In genomic region chr6:17503051-17503450, GRCh38 we compare ENCODE assay signal across 15 cellular contexts.
DNase-seq lines count a peak whose midpoint lies in the region; ATAC-seq and TF ChIP-seq lines count a peak whose summit lies in the region.
"Had no signal": no experiment of that assay in that cellular context is flagged by ENCODE, and none has a peak within 500 bp of the region (broad histone marks: within the 10 kb centered on the region; RNA-seq: fewer than 3 reads in every experiment).

No MANE protein-coding gene starts in this region.

- intact Hi-C loops in esophagus muscularis mucosa (cut with DNase I) (no loop called here), psoas muscle (cut with DNase I) (no loop called here), uterus (cut with DNase I; ENCODE audit: low total_unique reads) (no loop called here)

- ATAC-seq in psoas muscle: no peak
- ATAC-seq: A549, GM12878 had no signal

- H3K9me3 ChIP-seq in esophagus muscularis mucosa (no peaks in the 10 kb centered on the region), psoas muscle (no peaks in the 10 kb centered on the region), uterus (no peaks in the 10 kb centered on the region)
- H3K9me3 ChIP-seq: A549, BE2C, Caco-2 had no signal

- 100% methylated on average over 7 of the region's 7 CpGs for WGBS in esophagus muscularis mucosa
- WGBS in psoas muscle, 3 donors: 97 to 100% (median 98%) methylated on average over 7 of the region's 7 CpGs

- TF ChIP-seq POLR2A in esophagus muscularis mucosa (IDR thresholded peaks at IDR 0.05; ENCODE audit: low read depth) (no peak), uterus (IDR thresholded peaks at IDR 0.05) (no peak)

- TF ChIP-seq EP300 in esophagus muscularis mucosa (IDR thresholded peaks at IDR 0.05): no peak

- DNase-seq in NCI-H748 (lab: John Stamatoyannopoulos, UW; ENCODE audit: unreplicated experiment) (peak; percentile 68), esophagus muscularis mucosa (ENCODE audit: extremely low spot score) (peak; percentile 47), psoas muscle (no peak), uterus (no peak), NCI-H146 treated with DMSO at 0.1 percent for 48 hours (lab: John Stamatoyannopoulos, UW; ENCODE audit: unreplicated experiment) (no peak), pons (ENCODE audit: low spot score) (no peak), amygdala (lab: John Stamatoyannopoulos, UW) (no peak)
- DNase-seq: BE2C; Caco-2; CD8-positive, alpha-beta memory T cell; DMS79; GOT3; H9 had no signal

- H3K27me3 ChIP-seq in esophagus muscularis mucosa (no peaks in the 10 kb centered on the region), psoas muscle (ENCODE audit: insufficient read depth in 3 of 3, low read length in 2 of 3) (no peaks in the 10 kb centered on the region), uterus (no peaks in the 10 kb centered on the region)
- H3K27me3 ChIP-seq: BE2C had no signal

- H3K27ac ChIP-seq in esophagus muscularis mucosa (replicated peaks in 1 of 4) (no peak overlapping the region), psoas muscle (peak overlapping the region; percentile 56), uterus (peak overlapping the region; percentile 55 to 71)
- H3K27ac ChIP-seq: A549 had no signal

- TF ChIP-seq CTCF in esophagus muscularis mucosa (IDR thresholded peaks at IDR 0.05): no peak
- TF ChIP-seq CTCF in psoas muscle (IDR thresholded peaks at IDR 0.05): no peak
- TF ChIP-seq CTCF in uterus (IDR thresholded peaks at IDR 0.05): no peak

- peaks cover 0 to 7% (median 0%) of the 10 kb centered on the region in 4 donors for H3K36me3 ChIP-seq in esophagus muscularis mucosa
- H3K36me3 ChIP-seq in psoas muscle (ENCODE audit: insufficient read depth in 1 of 2, low read depth in 1 of 2): peaks cover 3 to 16% of the 10 kb centered on the region in 2 donors
- no peaks in the 10 kb centered on the region for H3K36me3 ChIP-seq in uterus
- H3K36me3 ChIP-seq: BE2C had no signal

- H3K4me3 ChIP-seq in esophagus muscularis mucosa (no peak overlapping the region), psoas muscle (no peak overlapping the region), uterus (no peak overlapping the region)
- H3K4me3 ChIP-seq: A549, GM12878 had no signal

- H3K4me1 ChIP-seq in esophagus muscularis mucosa (peaks cover 3 to 32% (median 21%) of the 10 kb centered on the region in 4 donors), psoas muscle (peaks cover 16% of the 10 kb centered on the region), uterus (peaks cover 0 to 13% of the 10 kb centered on the region in 2 donors)
- H3K4me1 ChIP-seq: BE2C, Caco-2 had no signal

Comparison
In these comparisons a context has a peak if more than half of its experiments do, and no peak if none do; other contexts are left out.
1. DNase-seq: peak in NCI-H748 (single experiment) and esophagus muscularis mucosa (single experiment); none in psoas muscle (0 of 2), uterus (0 of 2), NCI-H146 treated with DMSO at 0.1 percent for 48 hours (single experiment), pons (single experiment) and amygdala (0 of 56).
2. H3K27ac ChIP-seq: peak in psoas muscle (single experiment) and uterus (2 of 2); none in esophagus muscularis mucosa (0 of 4).